Comparison of ENCODE assay signal across 10 cellular contexts in the genomic region with DNA sequence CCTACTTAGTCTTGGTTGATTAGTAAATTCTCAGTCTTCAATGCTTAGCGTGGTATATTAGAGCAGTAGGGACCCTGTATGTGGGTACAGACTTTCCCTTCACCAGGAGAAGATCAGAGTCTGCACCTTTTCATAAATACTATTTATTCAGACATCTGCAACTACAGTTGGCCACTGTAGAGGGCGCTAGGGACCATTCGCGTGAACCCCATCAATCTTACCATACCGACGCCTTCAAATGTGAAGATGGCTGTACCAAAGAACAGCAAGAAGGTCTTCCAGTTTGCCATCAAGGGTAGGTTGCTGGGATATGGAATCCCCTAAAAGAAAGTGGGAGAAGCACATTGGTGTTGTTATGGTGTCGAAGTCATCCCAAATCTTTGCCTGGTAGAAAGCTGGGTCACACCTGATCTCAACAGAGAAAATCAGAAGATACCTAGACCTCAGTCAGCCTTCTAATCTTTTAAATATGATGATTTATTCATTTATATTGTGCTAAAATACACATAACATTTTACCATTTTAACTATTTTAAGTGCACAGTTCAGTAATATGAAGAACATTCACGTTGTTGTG. TPM values are rescaled to one million over a fixed set of nuclear protein-coding genes. Genes with fewer than 3 reads are reported as not detected.
DNase-seq lines count a peak whose midpoint lies in the region; ATAC-seq, FAIRE-seq and TF ChIP-seq lines count a peak whose summit lies in the region.
"Had no signal": no experiment of that assay in that cellular context is flagged by ENCODE, and none has a peak within 500 bp of the region (broad histone marks: within the 10 kb centered on the region; RNA-seq: fewer than 3 reads in every experiment).

No MANE protein-coding gene starts in this region.

- no TSS peak for BruUV-seq in GM12878 (replicated peaks; lab: Mats Ljungman, UMichigan)

- POLR2A ChIA-PET in SK-N-SH (lab: Yijun Ruan, JAX) = no interaction called here
- POLR2A ChIA-PET in GM12878 (lab: Charles Lee) = no interaction called here

- H3K4me2 ChIP-seq in SK-N-SH (no peak overlapping the region), GM12878 (ENCODE audit: control insufficient read depth, insufficient read depth) (no peak overlapping the region)

- no peak overlapping the region for H2AFZ ChIP-seq in SK-N-SH (ENCODE audit: low read depth)
- H2AFZ ChIP-seq in GM12878 (ENCODE audit: control insufficient read depth, low read depth, low read length) = no peak overlapping the region

- CTCF ChIA-PET in SK-N-SH (lab: Yijun Ruan, JAX) = interaction anchor here (1.3 kb wide), 1 partner anchor 32 kb away, joined by 6 read pairs; no protein-coding TSS in a partner anchor
- CTCF ChIA-PET in GM12878 (lab: Yijun Ruan, JAX) = interaction anchor here (0.9 to 2.0 kb wide), 5 partner anchors 9 to 32 kb away, joined by 3 to 8 read pairs (median 5); no protein-coding TSS in a partner anchor

- intact Hi-C loops in GM12878 (cut with micrococcal nuclease; ENCODE audit: unreplicated experiment) = no loop called here

- TF ChIP-seq POLR2A in GM12878 (IDR thresholded peaks at IDR 0.05; ENCODE audit: low read depth, low read length) = no peak

- no peak for FAIRE-seq in GM12878 (lab: Jason Lieb, UNC)

- 9% methylated on average over 8 of the region's 8 CpGs for WGBS in SK-N-SH (ENCODE audit: low lambda C conversion rate)
- 41% methylated on average over 8 of the region's 8 CpGs for WGBS in GM12878 (ENCODE audit: insufficient coverage, insufficient replicate concordance, low lambda C conversion rate, missing lambda C conversion rate)

- no peaks in the 10 kb centered on the region for H3F3A ChIP-seq in SK-N-SH (replicated peaks; ENCODE audit: insufficient read depth)

- H3K36me3 ChIP-seq in SK-N-SH (replicated peaks in 1 of 2; ENCODE audit: control insufficient read depth in 1 of 2, insufficient read depth in 2 of 2, low read length in 1 of 2) (no peaks in the 10 kb centered on the region), GM12878 (ENCODE audit: control insufficient read depth in 2 of 2, insufficient read depth in 2 of 2, low read length in 1 of 2) (no peaks in the 10 kb centered on the region), neutrophil (no peaks in the 10 kb centered on the region)

- no peaks in the 10 kb centered on the region for H4K20me1 ChIP-seq in SK-N-SH (ENCODE audit: insufficient read depth)
- H4K20me1 ChIP-seq in GM12878 (ENCODE audit: control insufficient read depth, insufficient read depth) = no peaks in the 10 kb centered on the region

- H3K4me3 ChIP-seq in SK-N-SH (ENCODE audit: low read depth in 2 of 2, low read length in 1 of 2) (no peak overlapping the region), GM12878 (no peak overlapping the region), neutrophil (ENCODE audit: low read depth in 1 of 2, low read length in 1 of 2) (no peak overlapping the region)
- no peak overlapping the region for H3K4me3 ChIP-seq in Jurkat, Clone E6-1 (ENCODE audit: low read length)

- H3K9ac ChIP-seq in SK-N-SH (no peak overlapping the region), GM12878 (ENCODE audit: control insufficient read depth, insufficient read depth, low read length) (no peak overlapping the region)

- SMC1A ChIA-PET in GM12878 (lab: Charles Lee; ENCODE audit: uncharacterized antibody, unreplicated experiment) = interaction anchor here (0.9 to 2.5 kb wide), 2 partner anchors 9 to 121 kb away, joined by 3 to 8 read pairs; no protein-coding TSS in a partner anchor

- DNase-seq in SK-N-SH (no peak), GM12878 (ENCODE audit: low read depth, low spot score) (no peak), NCI-H2171 treated with DMSO at 0.1 percent for 48 hours (lab: John Stamatoyannopoulos, UW) (no peak), NCI-H1105 treated with DMSO at 0.1 percent for 48 hours (lab: John Stamatoyannopoulos, UW) (no peak)
- peak; percentile 9 for DNase-seq in Jurkat, Clone E6-1 (ENCODE audit: low read depth, low spot score)
- DNase-seq: stimulated activated CD4-positive, alpha-beta T cell treated with anti-CD3 and anti-CD28 coated beads, Interleukin-12 subunit alpha, Interleukin-12 subunit beta, amount 100 ng/mL, for 4 hours; stimulated activated naive CD8-positive, alpha-beta T cell treated with anti-CD3 and anti-CD28 coated beads, Interleukin-15, amount 100 ng/mL, for 72 hours had no signal

- H3K9me3 ChIP-seq in SK-N-SH (no peaks in the 10 kb centered on the region), GM12878 (replicated peaks; ENCODE audit: control insufficient read depth, insufficient read depth, low read length) (no peaks in the 10 kb centered on the region), neutrophil (no peaks in the 10 kb centered on the region)

- no peak for ATAC-seq in SK-N-SH treated with all-trans-retinoic acid at 6 μM for 48 hours
- peak; percentile 64 for ATAC-seq in GM12878
- no peak for ATAC-seq in esophagus mucosa
- ATAC-seq: stimulated activated naive CD8-positive, alpha-beta T cell treated with anti-CD3 and anti-CD28 coated beads, Interleukin-15, amount 100 ng/mL, for 72 hours had no signal

- H3K79me2 ChIP-seq in SK-N-SH (ENCODE audit: insufficient read depth) (no peaks in the 10 kb centered on the region), GM12878 (ENCODE audit: control insufficient read depth, insufficient read depth, low read length) (no peaks in the 10 kb centered on the region)

- no peak for TF ChIP-seq RAD21 in SK-N-SH (IDR thresholded peaks at IDR 0.05; ENCODE audit: low read length)
- no peak for TF ChIP-seq RAD21 in GM12878 (IDR thresholded peaks at IDR 0.05; ENCODE audit: insufficient read depth, low read depth, low read length)

- RAD21 ChIA-PET in GM12878 (lab: Charles Lee; ENCODE audit: unreplicated experiment) = interaction anchor here (0.9 kb wide), 1 partner anchor 232 kb away, joined by 3 read pairs; no protein-coding TSS in a partner anchor

- TF ChIP-seq CTCF in SK-N-SH (IDR thresholded peaks at IDR 0.05) = peak; percentile 39
- TF ChIP-seq CTCF in GM12878 (IDR thresholded peaks at IDR 0.05 in 2 of 3, conservative IDR thresholded peaks at IDR 0.05 in 1 of 3; ENCODE audit: control insufficient read depth in 2 of 3, extremely low read depth in 1 of 3, insufficient read depth in 1 of 3, low read depth in 3 of 3, low read length in 3 of 3) = peak; percentile 26 to 66 (median 46)
- peak; percentile 14 for TF ChIP-seq CTCF in neutrophil (IDR thresholded peaks at IDR 0.05)

- no peaks in the 10 kb centered on the region for H3K27me3 ChIP-seq in SK-N-SH (ENCODE audit: insufficient read depth)
- no peaks in the 10 kb centered on the region for H3K27me3 ChIP-seq in GM12878 (replicated peaks in 1 of 2; ENCODE audit: control insufficient read depth in 2 of 2, insufficient read depth in 2 of 2, low read length in 1 of 2)
- no peaks in the 10 kb centered on the region for H3K27me3 ChIP-seq in neutrophil

- H3K4me1 ChIP-seq in SK-N-SH (ENCODE audit: control insufficient read depth in 1 of 2, insufficient read depth in 2 of 2, low read depth in 1 of 2, low read length in 1 of 2) (no peaks in the 10 kb centered on the region), GM12878 (ENCODE audit: control insufficient read depth, insufficient read depth, low read length) (no peaks in the 10 kb centered on the region), neutrophil (ENCODE audit: control insufficient read depth in 1 of 2, insufficient read depth in 1 of 2, low read depth in 1 of 2, low read length in 1 of 2) (no peaks in the 10 kb centered on the region)

- in situ Hi-C loops in GM12878 (cut with MboI) = no loop called here

- no peaks in the 10 kb centered on the region for H3K9me2 ChIP-seq in SK-N-SH

- no peak overlapping the region for H3K27ac ChIP-seq in SK-N-SH (ENCODE audit: low read depth in 2 of 2, low read length in 1 of 2)
- H3K27ac ChIP-seq in GM12878 (ENCODE audit: control insufficient read depth, insufficient read depth) = no peak overlapping the region
- H3K27ac ChIP-seq in neutrophil = no peak overlapping the region

- TF ChIP-seq EP300 in SK-N-SH (IDR thresholded peaks at IDR 0.05; ENCODE audit: borderline replicate concordance in 1 of 2, low read depth in 1 of 2, low read length in 1 of 2) (no peak), GM12878 (IDR thresholded peaks at IDR 0.05; ENCODE audit: borderline replicate concordance in 1 of 2, control insufficient read depth in 1 of 2, low read depth in 2 of 2, low read length in 2 of 2) (no peak)

RNA-seq across cellular contexts. Expression of gene SLC36A3, which starts 19.1 kb away (rescaled TPM):
- not detected in 2 replicates for polyA plus RNA-seq in SK-N-SH (2012; rRNA removed)
- polyA plus RNA-seq in SK-N-SH (2012; cell fraction: cytosol; rRNA removed) = not detected in 2 replicates
- polyA plus RNA-seq in SK-N-SH (2012; cell fraction: nucleus; rRNA removed) = not detected in 2 replicates
- polyA plus RNA-seq in Jurkat, Clone E6-1 (2012; ENCODE audit: insufficient read depth, insufficient read length) = not detected
- total RNA-seq in GM12878 (2013; cell fraction: nucleolus; rRNA removed) = not detected in 2 replicates
- not detected in 2 replicates for total RNA-seq in GM12878 (2014; rRNA removed)
- total RNA-seq in GM12878 (2014; rRNA removed; fragmentation: Illumina TruSeq; extraction: Trizol) = not detected in 2 replicates
- not detected in 2 replicates for total RNA-seq in GM12878 (2021)
- polyA plus RNA-seq in GM12878 (2011; ENCODE audit: low read depth) = not detected
- not detected in 2 replicates for polyA plus RNA-seq in GM12878 (2011; rRNA removed)
- polyA plus RNA-seq in GM12878 (2011; cell fraction: cytosol; rRNA removed) = not detected in 2 replicates
- not detected in 2 replicates for polyA plus RNA-seq in GM12878 (2011; cell fraction: nucleus; rRNA removed)
- polyA plus RNA-seq in GM12878 (2012) = not detected in 2 replicates
- polyA plus RNA-seq in GM12878 (2014; fragmentation: Illumina TruSeq; extraction: Trizol) = not detected in 2 replicates
- under 1 TPM in 1 of 2 experiments, not detected in 1; 0.03 TPM for polyA plus RNA-seq in GM12878 (2014; fragmentation: Nextera tagmentation; extraction: Ambion mirVana)
- polyA plus RNA-seq in GM12878 (2014; rRNA removed) = not detected in 2 replicates
- not detected for polyA plus RNA-seq in GM12878 (2016; fragmentation: Nextera tagmentation; extraction: Ambion mirVana)
- not detected in 2 replicates for polyA minus RNA-seq in GM12878 (2011; rRNA and poly(A)+ RNA removed)
- not detected in 2 replicates for polyA minus RNA-seq in GM12878 (2011; cell fraction: cytosol; rRNA and poly(A)+ RNA removed)
- polyA minus RNA-seq in GM12878 (2011; cell fraction: nucleus; rRNA and poly(A)+ RNA removed) = not detected in 2 replicates
- total RNA-seq in esophagus mucosa = not detected

RNA-seq across cellular contexts. Expression of gene GM2A, which starts 31.5 kb away (rescaled TPM):
- 8.0 and 10.2 TPM in 2 replicates for polyA plus RNA-seq in SK-N-SH (2012; rRNA removed)
- 7.5 and 8.2 TPM in 2 replicates for polyA plus RNA-seq in SK-N-SH (2012; cell fraction: cytosol; rRNA removed)
- 4.2 and 4.7 TPM in 2 replicates for polyA plus RNA-seq in SK-N-SH (2012; cell fraction: nucleus; rRNA removed)
- polyA plus RNA-seq in Jurkat, Clone E6-1 (2012; ENCODE audit: insufficient read depth, insufficient read length) = 61.6 TPM
- total RNA-seq in GM12878 (2013; cell fraction: nucleolus; rRNA removed) = 150 and 162 TPM in 2 replicates
- 102 and 109 TPM in 2 replicates for total RNA-seq in GM12878 (2014; rRNA removed)
- 75.7 TPM in 2 replicates for total RNA-seq in GM12878 (2014; rRNA removed; fragmentation: Illumina TruSeq; extraction: Trizol)
- 95.1 and 95.6 TPM in 2 replicates for total RNA-seq in GM12878 (2021)
- 46.2 TPM for polyA plus RNA-seq in GM12878 (2011; ENCODE audit: low read depth)
- polyA plus RNA-seq in GM12878 (2011; rRNA removed) = 85.4 and 106 TPM in 2 replicates
- 81.7 and 107 TPM in 2 replicates for polyA plus RNA-seq in GM12878 (2011; cell fraction: cytosol; rRNA removed)
- 27.6 and 30.7 TPM in 2 replicates for polyA plus RNA-seq in GM12878 (2011; cell fraction: nucleus; rRNA removed)
- 61.7 and 69.7 TPM in 2 replicates for polyA plus RNA-seq in GM12878 (2012)
- 74.4 and 83.9 TPM in 2 replicates for polyA plus RNA-seq in GM12878 (2014; fragmentation: Illumina TruSeq; extraction: Trizol)
- 10 to 100 TPM; 33.6 to 44.4 TPM for polyA plus RNA-seq in GM12878 (2014; fragmentation: Nextera tagmentation; extraction: Ambion mirVana)
- polyA plus RNA-seq in GM12878 (2014; rRNA removed) = 62.0 and 63.9 TPM in 2 replicates
- polyA plus RNA-seq in GM12878 (2016; fragmentation: Nextera tagmentation; extraction: Ambion mirVana) = 10 to 100 TPM; 44.0 to 44.4 TPM
- 109 and 137 TPM in 2 replicates for polyA minus RNA-seq in GM12878 (2011; rRNA and poly(A)+ RNA removed)
- polyA minus RNA-seq in GM12878 (2011; cell fraction: cytosol; rRNA and poly(A)+ RNA removed) = 43.7 and 54.0 TPM in 2 replicates
- polyA minus RNA-seq in GM12878 (2011; cell fraction: nucleus; rRNA and poly(A)+ RNA removed) = 14.7 and 19.8 TPM in 2 replicates
- 118 TPM for total RNA-seq in esophagus mucosa

Comparison
In these comparisons a context has a peak if more than half of its experiments do, and no peak if none do; other contexts are left out.
1. Of the 26 proteins assayed by ChIP-seq in both GM12878 and SK-N-SH: peak only in GM12878: PBX3; only in SK-N-SH: none; in both: CTCF; in neither: 24.